ENCODE assay signal across 1 cellular context in genomic region chr2:197500503-197501179, GRCh38.
TF ChIP-seq lines count a peak whose summit lies in the region.

No MANE protein-coding gene starts in this region.

TF ChIP-seq in H1, 55 proteins besides CTCF, POLR2A, EP300 and RAD21 (continued from another document):
- TF ChIP-seq RBBP5 (IDR thresholded peaks at IDR 0.05; ENCODE audit: borderline replicate concordance, low read depth, low read length) (no peak), CBX8 (IDR thresholded peaks at IDR 0.05; ENCODE audit: borderline replicate concordance, low read depth, low read length) (no peak), SAP30 (IDR thresholded peaks at IDR 0.05; ENCODE audit: insufficient read depth, insufficient replicate concordance, low read length) (no peak)
